ENCODE assay signal across 8 cellular contexts in genomic region chr22:40533712-40534378, GRCh38.
DNase-seq lines count a peak whose midpoint lies in the region; ATAC-seq and TF ChIP-seq lines count a peak whose summit lies in the region.

No MANE protein-coding gene starts in this region.

- in situ Hi-C loops in G401 (cut with HindIII; ENCODE audit: low sequenced_read_pairs): loop anchor here (25.0 kb wide), 1 partner anchor 103 kb away; the partner anchor contains the start of gene MRTFA

- H3K36me3 ChIP-seq in OCI-LY7 (ENCODE audit: insufficient read depth, low read length) (no peaks in the 10 kb centered on the region), heart right ventricle (no peaks in the 10 kb centered on the region), BE2C (no peaks in the 10 kb centered on the region)

- CTCF ChIA-PET in HEK293T (lab: Yijun Ruan, JAX): interaction anchor here (0.6 to 1.0 kb wide), 4 partner anchors 9 to 97 kb away, joined by 3 to 8 read pairs (median 4); no protein-coding TSS in a partner anchor
- CTCF ChIA-PET in OCI-LY7 (lab: Charles Lee; ENCODE audit: unreplicated experiment): interaction anchor here (0.6 to 1.7 kb wide), 2 partner anchors 9 to 113 kb away, joined by 3 to 4 read pairs; no protein-coding TSS in a partner anchor
- CTCF ChIA-PET in activated naive CD4-positive, alpha-beta T cell treated with anti-CD3 and anti-CD28 coated beads for 36 hours (lab: Charles Lee): interaction anchor here (0.7 to 1.7 kb wide), 8 partner anchors 9 to 134 kb away, joined by 3 to 11 read pairs (median 4); no protein-coding TSS in a partner anchor

- H3K36me3 Mint-ChIP-seq in activated naive CD4-positive, alpha-beta T cell treated with anti-CD3 and anti-CD28 coated beads for 36 hours (ENCODE audit: low read depth): peaks cover under 1% of the 10 kb centered on the region

- H3K4me1 Mint-ChIP-seq in activated naive CD4-positive, alpha-beta T cell treated with anti-CD3 and anti-CD28 coated beads for 36 hours (ENCODE audit: low read depth): peaks cover 60% of the 10 kb centered on the region

- H3K4me1 ChIP-seq in OCI-LY7 (ENCODE audit: insufficient read depth, low read length, poor library complexity, severe bottlenecking) (peaks cover 58% of the 10 kb centered on the region), heart right ventricle (peaks cover 11 to 60% (median 44%) of the 10 kb centered on the region in 9 donors), BE2C (peaks cover 25% of the 10 kb centered on the region)

- POLR2A ChIA-PET in HEK293T (lab: Yijun Ruan, JAX): interaction anchor here (0.8 to 3.6 kb wide), 7 partner anchors 17 to 490 kb away, joined by 3 to 28 read pairs (median 4); partner anchors contain the start of gene MRTFA
- POLR2A ChIA-PET in OCI-LY7 (lab: Charles Lee): interaction anchor here (0.6 to 1.4 kb wide), 6 partner anchors 21 to 108 kb away, joined by 3 to 8 read pairs (median 4); no protein-coding TSS in a partner anchor

- H3K79me2 ChIP-seq in OCI-LY7 (ENCODE audit: insufficient read depth, low read depth, low read length): peaks cover 44% of the 10 kb centered on the region

- H3K4me2 ChIP-seq in OCI-LY7 (ENCODE audit: low read length): peak overlapping the region; percentile 86

- H3K9me3 ChIP-seq in OCI-LY7 (ENCODE audit: low read length) (no peaks in the 10 kb centered on the region), heart right ventricle (no peaks in the 10 kb centered on the region), BE2C (no peaks in the 10 kb centered on the region)

- H3K27me3 Mint-ChIP-seq in activated naive CD4-positive, alpha-beta T cell treated with anti-CD3 and anti-CD28 coated beads for 36 hours (ENCODE audit: low read depth): no peaks in the 10 kb centered on the region

- intact Hi-C loops in OCI-LY7 (cut with micrococcal nuclease; ENCODE audit: unreplicated experiment): loop anchor here (2.0 to 5.0 kb wide), 2 partner anchors 58 to 97 kb away; no protein-coding TSS in a partner anchor
- intact Hi-C loops in activated naive CD4-positive, alpha-beta T cell treated with anti-CD3 and anti-CD28 coated beads for 36 hours (cut with micrococcal nuclease): loop anchor here (2.0 to 10.0 kb wide), 6 partner anchors 27 to 753 kb away; partner anchors contain the start of genes MRTFA and RANGAP1
- intact Hi-C loops in heart right ventricle (cut with DNase I): loop anchor here in 3 of 10 donors (5.0 to 10.0 kb wide), 2 partner anchors 49 to 103 kb away; partner anchors contain the start of gene MRTFA (in 2 of the 3)

- H3K4me3 ChIP-seq in OCI-LY7 (ENCODE audit: low read depth, low read length, poor library complexity, severe bottlenecking): peak overlapping the region; percentile 68
- peak overlapping the region in 8 of 10 donors; percentile 4 to 41 (median 30) for H3K4me3 ChIP-seq in heart right ventricle
- no peak overlapping the region for H3K4me3 ChIP-seq in BE2C (ENCODE audit: low read depth, low read length)

- TF ChIP-seq CTCF in OCI-LY7 (conservative IDR thresholded peaks at IDR 0.05; ENCODE audit: low read length) (no peak), heart right ventricle (IDR thresholded peaks at IDR 0.05) (no peak), BE2C (IDR thresholded peaks at IDR 0.05; ENCODE audit: low read depth, low read length) (no peak)

- DNase-seq in G401 (ENCODE audit: low spot score): peak; percentile 41
- DNase-seq in HEK293T (ENCODE audit: extremely low spot score): peak; percentile 45
- peak; percentile 89 for DNase-seq in OCI-LY7 (ENCODE audit: low spot score)
- peak; percentile 78 for DNase-seq in activated naive CD4-positive, alpha-beta T cell treated with anti-CD3 and anti-CD28 coated beads for 36 hours
- no peak for DNase-seq in heart right ventricle
- DNase-seq in stimulated activated CD4-positive, alpha-beta T cell treated with anti-CD3 and anti-CD28 coated beads, Interleukin-15, amount 100 ng/mL, for 24 hours: peak; percentile 59
- DNase-seq in BE2C: no peak
- DNase-seq in NCI-H1092 (lab: John Stamatoyannopoulos, UW): no peak

- H2AFZ ChIP-seq in OCI-LY7 (ENCODE audit: low read length): peak overlapping the region; percentile 29; the same call in 1 of the 2 replicates

- no TSS peak for BruUV-seq in OCI-LY7 (replicated peaks; lab: Mats Ljungman, UMichigan)

- WGBS in heart right ventricle, 2 donors: 4 to 6% methylated on average over 4 of the region's 4 CpGs

- peak; percentile 57 to 85 (median 76) for ATAC-seq in heart right ventricle

- H3K27ac ChIP-seq in OCI-LY7 (ENCODE audit: low read depth, low read length, poor library complexity, severe bottlenecking) (peak overlapping the region; percentile 68), heart right ventricle (peak overlapping the region; percentile 5 to 64 (median 39))

- H3K27me3 ChIP-seq in heart right ventricle (no peaks in the 10 kb centered on the region), BE2C (no peaks in the 10 kb centered on the region)

- peak overlapping the region; percentile 68 for H3K4me3 Mint-ChIP-seq in activated naive CD4-positive, alpha-beta T cell treated with anti-CD3 and anti-CD28 coated beads for 36 hours

- peak overlapping the region; percentile 87 for H3K27ac Mint-ChIP-seq in activated naive CD4-positive, alpha-beta T cell treated with anti-CD3 and anti-CD28 coated beads for 36 hours

- H4K20me1 ChIP-seq in OCI-LY7 (ENCODE audit: insufficient read depth, low read length): no peaks in the 10 kb centered on the region

- H3K9me2 ChIP-seq in OCI-LY7 (ENCODE audit: insufficient read depth, low read length): no peaks in the 10 kb centered on the region

- H3K9me3 Mint-ChIP-seq in activated naive CD4-positive, alpha-beta T cell treated with anti-CD3 and anti-CD28 coated beads for 36 hours: no peaks in the 10 kb centered on the region

TF ChIP-seq in HEK293T, 16 proteins besides CTCF, POLR2A, EP300 and RAD21:
- TF ChIP-seq LEF1 (IDR thresholded peaks at IDR 0.05; ENCODE audit: borderline replicate concordance): no peak
- no peak for TF ChIP-seq ZNF384 (IDR thresholded peaks at IDR 0.05)
- 0 out of 2 replicates have a peak, but pooled peaks have one; percentile 6 for TF ChIP-seq CTBP1 (IDR thresholded peaks at IDR 0.05; ENCODE audit: borderline replicate concordance)
- no peak for TF ChIP-seq SP1 (IDR thresholded peaks at IDR 0.05)
- no peak for TF ChIP-seq FOXK2 (IDR thresholded peaks at IDR 0.05)
- no peak for TF ChIP-seq FOXM1 (IDR thresholded peaks at IDR 0.05; ENCODE audit: borderline replicate concordance)
- no peak for TF ChIP-seq L3MBTL2 (conservative IDR thresholded peaks at IDR 0.05)
- no peak for TF ChIP-seq ARNT (IDR thresholded peaks at IDR 0.05)
- TF ChIP-seq SUZ12 (IDR thresholded peaks at IDR 0.05): no peak
- no peak for TF ChIP-seq ELF4 (IDR thresholded peaks at IDR 0.05)
- no peak for TF ChIP-seq NFRKB (IDR thresholded peaks at IDR 0.05)
- TF ChIP-seq, protein P1, sequence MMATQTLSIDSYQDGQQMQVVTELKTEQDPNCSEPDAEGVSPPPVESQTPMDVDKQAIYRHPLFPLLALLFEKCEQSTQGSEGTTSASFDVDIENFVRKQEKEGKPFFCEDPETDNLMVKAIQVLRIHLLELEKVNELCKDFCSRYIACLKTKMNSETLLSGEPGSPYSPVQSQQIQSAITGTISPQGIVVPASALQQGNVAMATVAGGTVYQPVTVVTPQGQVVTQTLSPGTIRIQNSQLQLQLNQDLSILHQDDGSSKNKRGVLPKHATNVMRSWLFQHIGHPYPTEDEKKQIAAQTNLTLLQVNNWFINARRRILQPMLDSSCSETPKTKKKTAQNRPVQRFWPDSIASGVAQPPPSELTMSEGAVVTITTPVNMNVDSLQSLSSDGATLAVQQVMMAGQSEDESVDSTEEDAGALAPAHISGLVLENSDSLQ (IDR thresholded peaks at IDR 0.05): peak; percentile 88
- TF ChIP-seq TARDBP (IDR thresholded peaks at IDR 0.05): no peak

Comparison
In these comparisons a context has a peak if more than half of its experiments do, and no peak if none do; other contexts are left out.
1. DNase-seq: peak in G401 (single experiment), HEK293T (single experiment), OCI-LY7 (single experiment), activated naive CD4-positive, alpha-beta T cell treated with anti-CD3 and anti-CD28 coated beads for 36 hours (single experiment) and stimulated activated CD4-positive, alpha-beta T cell treated with anti-CD3 and anti-CD28 coated beads, Interleukin-15, amount 100 ng/mL, for 24 hours (single experiment); none in heart right ventricle (0 of 2), BE2C (single experiment) and NCI-H1092 (single experiment).